In genomic region chr22:37518509-37519267, GRCh38 we compare ENCODE assay signal across 1 cellular context.
TF ChIP-seq lines count a peak whose summit lies in the region.

No MANE protein-coding gene starts in this region.

TF ChIP-seq in WTC11, 78 proteins besides CTCF, POLR2A, EP300 and RAD21 (continued from another document):
- TF ChIP-seq CDX4 (CRISPR knock-in tag; IDR thresholded peaks at IDR 0.05; ENCODE audit: borderline replicate concordance) (no peak), MAX (CRISPR knock-in tag; IDR thresholded peaks at IDR 0.05) (peak; percentile 44), ATF3 (CRISPR knock-in tag; conservative IDR thresholded peaks at IDR 0.05) (no peak), NR3C1 (CRISPR knock-in tag; conservative IDR thresholded peaks at IDR 0.05; ENCODE audit: low read depth) (no peak), PREB (CRISPR knock-in tag; IDR thresholded peaks at IDR 0.05; ENCODE audit: borderline replicate concordance) (no peak), IRF1 (CRISPR knock-in tag; IDR thresholded peaks at IDR 0.05) (0 out of 2 replicates have a peak, but pooled peaks have one; percentile 39), USF1 (CRISPR knock-in tag; IDR thresholded peaks at IDR 0.05) (no peak), HMGXB4 (CRISPR knock-in tag; IDR thresholded peaks at IDR 0.05) (0 out of 2 replicates have a peak, but pooled peaks have one; percentile 31), ERG (CRISPR knock-in tag; IDR thresholded peaks at IDR 0.05) (no peak), TEAD4 (CRISPR knock-in tag; IDR thresholded peaks at IDR 0.05) (no peak), GABPB1 (CRISPR knock-in tag; IDR thresholded peaks at IDR 0.05) (no peak), EMX1 (CRISPR knock-in tag; IDR thresholded peaks at IDR 0.05) (no peak), ZNF317 (CRISPR knock-in tag; IDR thresholded peaks at IDR 0.05; ENCODE audit: borderline replicate concordance, low read depth) (no peak), SMAD4 (CRISPR knock-in tag; IDR thresholded peaks at IDR 0.05) (no peak), ZNF219 (CRISPR knock-in tag; IDR thresholded peaks at IDR 0.05; ENCODE audit: borderline replicate concordance) (no peak), SOX15 (CRISPR knock-in tag; IDR thresholded peaks at IDR 0.05) (no peak), NR2C2 (CRISPR knock-in tag; IDR thresholded peaks at IDR 0.05) (no peak), ZNF121 (CRISPR knock-in tag; IDR thresholded peaks at IDR 0.05) (0 out of 2 replicates have a peak, but pooled peaks have one; percentile 13), RORB (CRISPR knock-in tag; IDR thresholded peaks at IDR 0.05) (no peak), GRHL2 (CRISPR knock-in tag; IDR thresholded peaks at IDR 0.05; ENCODE audit: insufficient replicate concordance, severe bottlenecking) (no peak), E2F4 (CRISPR knock-in tag; IDR thresholded peaks at IDR 0.05; ENCODE audit: borderline replicate concordance, low read depth) (no peak), PRDM15 (CRISPR knock-in tag; IDR thresholded peaks at IDR 0.05) (no peak), TCF7 (CRISPR knock-in tag; IDR thresholded peaks at IDR 0.05; ENCODE audit: low read depth) (no peak; the same call in 1 of the 2 replicates), AFF4 (CRISPR knock-in tag; IDR thresholded peaks at IDR 0.05; ENCODE audit: borderline replicate concordance) (no peak), FOXK1 (CRISPR knock-in tag; IDR thresholded peaks at IDR 0.05) (no peak), CREM (CRISPR knock-in tag; IDR thresholded peaks at IDR 0.05) (no peak), PRRX2 (CRISPR knock-in tag; IDR thresholded peaks at IDR 0.05) (no peak)
TF ChIP-seq in WTC11: peak in this region for 6.
